Comparison of ENCODE assay signal across 10 cellular contexts in genomic region chr6:48315915-48316314, GRCh38.
"Had no signal": no experiment of that assay in that cellular context is flagged by ENCODE, and none has a peak within 500 bp of the region (broad histone marks: within the 10 kb centered on the region; RNA-seq: fewer than 3 reads in every experiment).

No MANE protein-coding gene starts in this region.

- ATAC-seq: HCT116, K562 had no signal

- H3K36me3 ChIP-seq: HAP-1 had no signal

- H3K4me3 ChIP-seq: GM23248, HAP-1, K562 had no signal

- H3K9ac ChIP-seq: GM23248 had no signal

- H3K9me3 ChIP-seq: HAP-1 had no signal

- FAIRE-seq: HTR-8/SVneo, K562 had no signal

- H3K27ac ChIP-seq: GM23248 had no signal

- H3K4me1 ChIP-seq: HAP-1 had no signal

- DNase-seq: GM23248, GOT3, H7, HFFc6, IMR-90, KG1 had no signal

- H2AFZ ChIP-seq: GM23248 had no signal
